In genomic region chr15:48406911-48407310, GRCh38 we compare ENCODE assay signal across 14 cellular contexts.
DNase-seq lines count a peak whose midpoint lies in the region; ATAC-seq and TF ChIP-seq lines count a peak whose summit lies in the region.
"Had no signal": no experiment of that assay in that cellular context is flagged by ENCODE, and none has a peak within 500 bp of the region (broad histone marks: within the 10 kb centered on the region; RNA-seq: fewer than 3 reads in every experiment).

No MANE protein-coding gene starts in this region.

- intact Hi-C loops in ascending aorta (cut with DNase I) = no loop called here

- H3K4me1 Mint-ChIP-seq in HFFc6 (ENCODE audit: low read depth) = peaks cover 48% of the 10 kb centered on the region
- H3K4me1 Mint-ChIP-seq in brain = peaks cover 30% of the 10 kb centered on the region
- H3K4me1 Mint-ChIP-seq in nephron progenitor cell = peaks cover 23% of the 10 kb centered on the region
- H3K4me1 Mint-ChIP-seq: activated CD4-positive, alpha-beta T cell treated with anti-CD3 and anti-CD28 coated beads, Interleukin-2, amount 10 ng/mL, durations not matched to agents 24 days and 14 days had no signal

- peaks cover 0 to 9% of the 10 kb centered on the region in 2 donors for H3K4me1 ChIP-seq in ascending aorta

- peaks cover 40% of the 10 kb centered on the region for H3K27me3 Mint-ChIP-seq in HFFc6 (ENCODE audit: insufficient read depth)
- no peaks in the 10 kb centered on the region for H3K27me3 Mint-ChIP-seq in brain
- no peaks in the 10 kb centered on the region for H3K27me3 Mint-ChIP-seq in nephron progenitor cell (ENCODE audit: low read depth, poor library complexity)

- H3K4me3 Mint-ChIP-seq in HFFc6 (peak overlapping the region; percentile 53; the same call in 1 of the 2 replicates), brain (no peak overlapping the region), nephron progenitor cell (no peak overlapping the region)
- H3K4me3 Mint-ChIP-seq: activated CD4-positive, alpha-beta T cell treated with anti-CD3 and anti-CD28 coated beads, Interleukin-2, amount 10 ng/mL, durations not matched to agents 24 days and 14 days had no signal

- no peaks in the 10 kb centered on the region for H3K9me3 Mint-ChIP-seq in HFFc6
- H3K9me3 Mint-ChIP-seq in brain = no peaks in the 10 kb centered on the region
- H3K9me3 Mint-ChIP-seq in nephron progenitor cell = no peaks in the 10 kb centered on the region
- H3K9me3 Mint-ChIP-seq: activated CD4-positive, alpha-beta T cell treated with anti-CD3 and anti-CD28 coated beads, Interleukin-2, amount 10 ng/mL, durations not matched to agents 24 days and 14 days had no signal

- H3K27me3 ChIP-seq in ascending aorta = no peaks in the 10 kb centered on the region
- H3K27me3 ChIP-seq: sigmoid colon had no signal

- peak overlapping the region; percentile 72 for H3K27ac Mint-ChIP-seq in HFFc6
- peak overlapping the region in 3 of 5 experiments; percentile 38 to 79 (median 73) for H3K27ac Mint-ChIP-seq in brain
- peak overlapping the region; percentile 96 for H3K27ac Mint-ChIP-seq in nephron progenitor cell
- H3K27ac Mint-ChIP-seq: activated CD4-positive, alpha-beta T cell treated with anti-CD3 and anti-CD28 coated beads, Interleukin-2, amount 10 ng/mL, durations not matched to agents 24 days and 14 days had no signal

- peaks cover 62% of the 10 kb centered on the region for H3K36me3 Mint-ChIP-seq in HFFc6 (ENCODE audit: low read depth)
- peaks cover 22% of the 10 kb centered on the region for H3K36me3 Mint-ChIP-seq in brain
- peaks cover 11% of the 10 kb centered on the region for H3K36me3 Mint-ChIP-seq in nephron progenitor cell (ENCODE audit: low read depth)

- peaks cover 5 to 14% of the 10 kb centered on the region in 2 donors for H3K36me3 ChIP-seq in ascending aorta

- peak; percentile 65 for TF ChIP-seq CTCF in HFFc6 (IDR thresholded peaks at IDR 0.05)
- TF ChIP-seq CTCF in brain (conservative IDR thresholded peaks at IDR 0.05) = peak; percentile 19 to 31
- TF ChIP-seq CTCF in nephron progenitor cell (IDR thresholded peaks at IDR 0.05) = no peak
- TF ChIP-seq CTCF in ascending aorta (IDR thresholded peaks at IDR 0.05) = no peak

- ATAC-seq in GM18519 (IDR thresholded peaks at IDR 0.05; ENCODE audit: low FRiP score, unreplicated experiment) = no peak
- no peak for ATAC-seq in HG03460 (IDR thresholded peaks at IDR 0.05; ENCODE audit: unreplicated experiment)

- H3K9me3 ChIP-seq in ascending aorta = no peaks in the 10 kb centered on the region
- H3K9me3 ChIP-seq: sigmoid colon had no signal

- no peak overlapping the region for H3K4me3 ChIP-seq in ascending aorta
- H3K4me3 ChIP-seq: sigmoid colon had no signal

- H3K27ac ChIP-seq in ascending aorta = no peak overlapping the region

- DNase-seq in ELR (ENCODE audit: low read depth) (peak; percentile 32), HFFc6 (no peak), nephron progenitor cell (no peak), foreskin melanocyte (no peak), ascending aorta (ENCODE audit: low spot score in 2 of 2) (no peak)
- DNase-seq: activated CD4-positive, alpha-beta T cell treated with anti-CD3 and anti-CD28 coated beads, Interleukin-2, amount 10 ng/mL, durations not matched to agents 24 days and 14 days; activated effector memory CD4-positive, alpha-beta T cell treated with Interleukin-2 at 50 U/mL for 16 hours; caudate nucleus; NCI-H187 treated with DMSO at 0.1 percent for 48 hours; sigmoid colon; T-helper 1 cell had no signal

Comparison
In these comparisons a context has a peak if more than half of its experiments do, and no peak if none do; other contexts are left out.
1. CTCF ChIP-seq: peak in HFFc6 (single experiment) and brain (2 of 2); none in nephron progenitor cell (single experiment) and ascending aorta (0 of 3).
2. Peak in every context shown above with its lines, with median percentiles within 50 percentile points of each other: H3K27ac Mint-ChIP-seq.